18 cellular contexts compared by ENCODE assay signal in the genomic region with DNA sequence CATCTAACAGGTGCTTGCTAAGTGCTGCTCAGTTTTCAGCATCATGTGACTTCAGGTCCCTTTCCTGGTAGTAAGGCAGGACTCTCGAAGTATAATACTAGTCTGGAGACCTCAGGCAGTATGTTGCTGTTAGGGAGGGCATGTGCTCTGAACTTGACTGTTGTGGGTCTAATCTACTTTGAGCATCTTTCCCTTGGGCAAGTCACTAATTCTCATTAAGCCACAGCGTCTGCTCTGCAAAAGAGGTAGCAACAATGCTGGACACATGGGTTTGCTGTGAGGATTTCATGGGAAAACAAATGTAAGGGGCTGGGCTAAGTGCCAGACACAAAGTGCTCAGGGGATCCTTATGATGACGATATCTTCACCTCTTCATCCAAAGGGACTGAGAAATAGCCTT.
"Had no signal": no experiment of that assay in that cellular context is flagged by ENCODE, and none has a peak within 500 bp of the region (broad histone marks: within the 10 kb centered on the region; RNA-seq: fewer than 3 reads in every experiment).

No MANE protein-coding gene starts in this region.

- H3K9ac ChIP-seq: neural progenitor cell had no signal

- ATAC-seq: activated CD8-positive, alpha-beta T cell treated with anti-CD3 and anti-CD28 coated beads, Interleukin-2, amount 10 ng/mL, durations not matched to agents 7 days and 5 days; body of pancreas; heart left ventricle; left cardiac atrium had no signal

- H3K4me1 ChIP-seq: body of pancreas, vagina had no signal

- H3K4me2 ChIP-seq: neural progenitor cell had no signal

- H3K4me3 ChIP-seq: body of pancreas, cardiac muscle cell, heart left ventricle, neural progenitor cell, thoracic aorta, vagina had no signal

- H3K9me3 ChIP-seq: body of pancreas, heart left ventricle, thoracic aorta, vagina had no signal

- DNase-seq: activated CD4-positive, alpha-beta T cell treated with anti-CD3 and anti-CD28 coated beads for 1 hour; activated CD4-positive, alpha-beta T cell treated with anti-CD3 and anti-CD28 coated beads, Interleukin-2, amount 50 U/mL, for 1 hour; activated CD8-positive, alpha-beta T cell treated with anti-CD3 and anti-CD28 coated beads, Interleukin-2, amount 10 ng/mL, durations not matched to agents 7 days and 5 days; activated gamma-delta T cell treated with Interleukin-2 at 50 U/mL for 16 hours; anterior cingulate cortex; body of pancreas; heart left ventricle; left cardiac atrium; mesenchymal stem cell; naive B cell; retina; stimulated activated CD4-positive, alpha-beta T cell treated with anti-CD3 and anti-CD28 coated beads, Interleukin-4, amount 100 ng/mL, for 1 hour; stimulated activated naive CD4-positive, alpha-beta T cell treated with Interleukin-2 at 50 U/mL for 16 hours had no signal

- H3K27me3 ChIP-seq: body of pancreas, cardiac muscle cell, heart left ventricle, neural progenitor cell, vagina had no signal

- H3K27ac ChIP-seq: body of pancreas, cardiac muscle cell, epithelial cell of prostate, heart left ventricle, neural progenitor cell, thoracic aorta, vagina had no signal

- H3K36me3 ChIP-seq: cardiac muscle cell, heart left ventricle, neural progenitor cell, thoracic aorta, vagina had no signal
